Comparison of ENCODE assay signal across 21 cellular contexts in the genomic region with DNA sequence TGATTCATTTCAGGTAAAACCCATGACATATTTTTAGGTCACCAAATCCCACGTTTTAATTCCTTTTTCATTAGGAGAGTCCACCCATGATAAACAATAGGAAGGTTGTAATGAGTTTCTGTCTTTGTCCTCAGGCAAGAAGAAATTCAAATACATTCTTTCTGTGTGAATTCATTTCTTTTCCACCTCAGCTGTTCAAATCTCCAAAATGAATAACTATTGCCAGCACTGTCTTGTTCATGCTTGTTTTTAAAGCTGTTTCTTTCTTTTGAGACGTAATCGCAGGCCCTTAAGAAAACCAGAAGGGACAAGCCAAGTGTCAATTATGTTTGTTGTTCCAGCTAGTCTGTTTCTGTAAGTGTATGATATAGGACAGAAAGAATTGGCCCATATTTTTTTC. TPM values are rescaled to one million over a fixed set of nuclear protein-coding genes. Genes with fewer than 3 reads are reported as not detected.
"Had no signal": no experiment of that assay in that cellular context is flagged by ENCODE, and none has a peak within 500 bp of the region (broad histone marks: within the 10 kb centered on the region; RNA-seq: fewer than 3 reads in every experiment).

No MANE protein-coding gene starts in this region.

- ATAC-seq: gastroesophageal sphincter; natural killer cell treated with Interleukin-12 subunit alpha and Interleukin-12 subunit beta and Interleukin-15 and Interleukin-18, amount 100 ng/mL, for 72 hours; right cardiac atrium; stimulated activated naive CD8-positive, alpha-beta T cell treated with anti-CD3 and anti-CD28 coated beads, Interleukin-15, Interleukin-2, amounts not matched to agents 100 U/mL and 50 U/mL, for 24 hours; T-cell had no signal

- DNase-seq: activated CD4-positive, CD25-positive, alpha-beta regulatory T cell treated with anti-CD3 and anti-CD28 coated beads, Interleukin-2, amount 50 U/mL, for 72 hours; activated naive CD4-positive, alpha-beta T cell; activated T-cell treated with anti-CD3 and anti-CD28 coated beads for 4 hours; kidney; left ventricle myocardium inferior; nucleus accumbens; right cardiac atrium; small intestine; stimulated activated naive CD8-positive, alpha-beta T cell treated with anti-CD3 and anti-CD28 coated beads, Interleukin-15, Interleukin-2, amounts not matched to agents 100 U/mL and 50 U/mL, for 24 hours; T-cell; T-helper 9 cell; upper lobe of left lung had no signal

- H3K9me3 ChIP-seq: ascending aorta, gastroesophageal sphincter, left ventricle myocardium inferior, upper lobe of left lung had no signal

- H3K36me3 ChIP-seq: ascending aorta, gastroesophageal sphincter, left ventricle myocardium inferior, upper lobe of left lung had no signal

- H3K4me1 ChIP-seq: ascending aorta, left ventricle myocardium inferior, upper lobe of left lung had no signal

- FAIRE-seq: kidney, small intestine had no signal

- H3K4me2 ChIP-seq: hepatocyte had no signal

- H3K27me3 ChIP-seq: ascending aorta, gastroesophageal sphincter, hepatocyte, upper lobe of left lung had no signal

- H3K79me2 ChIP-seq: hepatocyte had no signal

- H2AFZ ChIP-seq: hepatocyte had no signal

- H3K27ac ChIP-seq: ascending aorta, gastroesophageal sphincter, hepatocyte, left ventricle myocardium inferior, SK-N-MC, upper lobe of left lung had no signal

- H3K4me3 ChIP-seq: ascending aorta, gastroesophageal sphincter, hepatocyte, left ventricle myocardium inferior, SK-N-MC, upper lobe of left lung had no signal

RNA-seq across cellular contexts. Expression of a gene that starts 20.3 kb away (rescaled TPM):
- total RNA-seq: activated CD8-positive, alpha-beta memory T cell treated with anti-CD3 and anti-CD28 coated beads for 36 hours; ascending aorta; cardiac septum; gastroesophageal sphincter; hepatocyte; kidney; left ventricle myocardium inferior; natural killer cell treated with Interleukin-12 subunit alpha and Interleukin-12 subunit beta and Interleukin-15 and Interleukin-18, amount 100 ng/mL, for 72 hours; progenitor cell of endocrine pancreas; right cardiac atrium; T-cell; temporal lobe; upper lobe of left lung had no signal
- polyA plus RNA-seq: hepatocyte, right cardiac atrium had no signal

RNA-seq across cellular contexts. Expression of a gene that starts 39.4 kb away (rescaled TPM):
- total RNA-seq: activated CD8-positive, alpha-beta memory T cell treated with anti-CD3 and anti-CD28 coated beads for 36 hours; ascending aorta; left ventricle myocardium inferior; natural killer cell treated with Interleukin-12 subunit alpha and Interleukin-12 subunit beta and Interleukin-15 and Interleukin-18, amount 100 ng/mL, for 72 hours; progenitor cell of endocrine pancreas; T-cell had no signal
- polyA plus RNA-seq: hepatocyte had no signal
